Comparison of ENCODE assay signal across 7 cellular contexts in the genomic region with DNA sequence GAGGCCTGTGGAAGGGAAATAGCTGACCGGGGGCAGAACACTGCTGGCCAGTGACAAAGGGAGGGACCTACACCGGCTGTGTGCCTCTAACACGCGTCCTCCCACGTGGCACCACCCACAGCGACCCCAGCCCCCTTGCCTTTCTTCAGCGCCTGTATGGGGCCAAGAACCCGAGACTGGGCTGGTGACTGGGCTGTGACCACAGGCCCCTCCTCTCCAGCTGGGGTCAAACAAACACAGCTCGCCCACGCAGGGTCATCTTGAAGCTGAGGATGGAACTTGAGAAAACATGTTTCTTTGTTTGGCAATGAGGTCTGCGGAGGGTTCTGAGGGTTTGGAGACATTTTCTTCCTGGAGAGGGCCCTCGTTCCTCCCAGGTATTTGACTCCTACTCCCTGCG.
DNase-seq lines count a peak whose midpoint lies in the region; ATAC-seq and TF ChIP-seq lines count a peak whose summit lies in the region.
"Not testable (repeated sequence)": the region's sequence is repeated elsewhere in the genome, so short reads cannot be mapped to it uniquely, and the experiment has no call there.

No MANE protein-coding gene starts in this region.

- peaks cover 7 to 26% (median 21%) of the 10 kb centered on the region in 11 experiments for H3K9me3 ChIP-seq in BLaER1 treated with 17β-estradiol and CSF1 and Interleukin-3, amounts not matched to agents 10 nM and 100 nM (replicated peaks in 1 of 11)
- H3K9me3 ChIP-seq in body of pancreas, lower lobe of right lung, uterus: not testable (repeated sequence)

- intact Hi-C loops in body of pancreas (cut with DNase I); lower lobe of right lung (cut with DNase I); uterus (cut with DNase I; ENCODE audit: low total_unique reads): not testable (repeated sequence)

- not testable (repeated sequence) for H3K27me3 Mint-ChIP-seq in neural crest cell (ENCODE audit: low read depth); progenitor cell of endocrine pancreas

- not testable (repeated sequence) for H3K9ac ChIP-seq in BLaER1 treated with 17β-estradiol and CSF1 and Interleukin-3, amounts not matched to agents 10 nM and 100 nM

- H3K4me3 Mint-ChIP-seq in neural crest cell; progenitor cell of endocrine pancreas (ENCODE audit: low read depth): not testable (repeated sequence)

- H3K4me2 ChIP-seq in BLaER1 treated with 17β-estradiol and CSF1 and Interleukin-3, amounts not matched to agents 10 nM and 100 nM, result peak overlapping the region; percentile 63 to 80 (median 71); a peak in 19 of 22 replicates

- ATAC-seq in body of pancreas, result peak; percentile 43
- ATAC-seq in lower lobe of right lung, result not testable (repeated sequence)

- not testable (repeated sequence) for TF ChIP-seq POLR2A in body of pancreas (IDR thresholded peaks at IDR 0.05); uterus (IDR thresholded peaks at IDR 0.05)

- not testable (repeated sequence) for H4K20me1 ChIP-seq in BLaER1 treated with 17β-estradiol and CSF1 and Interleukin-3, amounts not matched to agents 10 nM and 100 nM

- H3K27me3 ChIP-seq in BLaER1 treated with 17β-estradiol and CSF1 and Interleukin-3, amounts not matched to agents 10 nM and 100 nM; body of pancreas; lower lobe of right lung (ENCODE audit: low read depth); uterus: not testable (repeated sequence)

- WGBS in body of pancreas, 2 donors, result 48 to 57% methylated on average over 4 to 13 of the region's 13 CpGs

- H3K36me3 ChIP-seq in BLaER1 treated with 17β-estradiol and CSF1 and Interleukin-3, amounts not matched to agents 10 nM and 100 nM; body of pancreas (replicated peaks in 1 of 2; ENCODE audit: insufficient read depth in 1 of 2, low read depth in 2 of 2); lower lobe of right lung; uterus: not testable (repeated sequence)

- peaks cover 13% of the 10 kb centered on the region for H3K4me1 Mint-ChIP-seq in neural crest cell
- not testable (repeated sequence) for H3K4me1 Mint-ChIP-seq in progenitor cell of endocrine pancreas (ENCODE audit: low read depth)

- H3K9me3 Mint-ChIP-seq in neural crest cell; progenitor cell of endocrine pancreas (ENCODE audit: low read depth): not testable (repeated sequence)

- H3K4me1 ChIP-seq in BLaER1 treated with 17β-estradiol and CSF1 and Interleukin-3, amounts not matched to agents 10 nM and 100 nM, result peaks cover 26 to 40% (median 32%) of the 10 kb centered on the region in 10 experiments
- H3K4me1 ChIP-seq in body of pancreas, lower lobe of right lung, uterus: not testable (repeated sequence)

- DNase-seq in body of pancreas, result peak in 2 of 4 donors; percentile 7 to 30
- DNase-seq in fibroblast of mammary gland (ENCODE audit: low read depth), result peak; percentile 25
- DNase-seq in lower lobe of right lung, result peak; percentile 37
- peak; percentile 34 for DNase-seq in neural crest cell (ENCODE audit: low read depth, low spot score)
- not testable (repeated sequence) for DNase-seq in progenitor cell of endocrine pancreas (ENCODE audit: low spot score, unreplicated experiment)
- peak; percentile 61 to 73 for DNase-seq in uterus

- H3K36me3 Mint-ChIP-seq in neural crest cell (ENCODE audit: low read depth); progenitor cell of endocrine pancreas (ENCODE audit: insufficient read depth): not testable (repeated sequence)

- not testable (repeated sequence) for TF ChIP-seq CTCF in body of pancreas (IDR thresholded peaks at IDR 0.05); fibroblast of mammary gland (conservative IDR thresholded peaks at IDR 0.05; ENCODE audit: control insufficient read depth, insufficient read depth, low read depth, low read length); lower lobe of right lung (IDR thresholded peaks at IDR 0.05); neural crest cell (conservative IDR thresholded peaks at IDR 0.05); progenitor cell of endocrine pancreas (IDR thresholded peaks at IDR 0.05; ENCODE audit: unreplicated experiment); uterus (IDR thresholded peaks at IDR 0.05)

- H3K27ac Mint-ChIP-seq in neural crest cell (ENCODE audit: unreplicated experiment), result peak overlapping the region; percentile 81
- H3K27ac Mint-ChIP-seq in progenitor cell of endocrine pancreas, result peak overlapping the region; percentile 76

- not testable (repeated sequence) for H3K27ac ChIP-seq in BLaER1 treated with 17β-estradiol and CSF1 and Interleukin-3, amounts not matched to agents 10 nM and 100 nM; body of pancreas; lower lobe of right lung
- H3K27ac ChIP-seq in uterus, result peak overlapping the region; percentile 63 to 68

- H3K4me3 ChIP-seq in BLaER1 treated with 17β-estradiol and CSF1 and Interleukin-3, amounts not matched to agents 10 nM and 100 nM; body of pancreas; fibroblast of mammary gland (ENCODE audit: control insufficient read depth, low read depth, low read length); lower lobe of right lung; uterus: not testable (repeated sequence)
